In the genomic region with DNA sequence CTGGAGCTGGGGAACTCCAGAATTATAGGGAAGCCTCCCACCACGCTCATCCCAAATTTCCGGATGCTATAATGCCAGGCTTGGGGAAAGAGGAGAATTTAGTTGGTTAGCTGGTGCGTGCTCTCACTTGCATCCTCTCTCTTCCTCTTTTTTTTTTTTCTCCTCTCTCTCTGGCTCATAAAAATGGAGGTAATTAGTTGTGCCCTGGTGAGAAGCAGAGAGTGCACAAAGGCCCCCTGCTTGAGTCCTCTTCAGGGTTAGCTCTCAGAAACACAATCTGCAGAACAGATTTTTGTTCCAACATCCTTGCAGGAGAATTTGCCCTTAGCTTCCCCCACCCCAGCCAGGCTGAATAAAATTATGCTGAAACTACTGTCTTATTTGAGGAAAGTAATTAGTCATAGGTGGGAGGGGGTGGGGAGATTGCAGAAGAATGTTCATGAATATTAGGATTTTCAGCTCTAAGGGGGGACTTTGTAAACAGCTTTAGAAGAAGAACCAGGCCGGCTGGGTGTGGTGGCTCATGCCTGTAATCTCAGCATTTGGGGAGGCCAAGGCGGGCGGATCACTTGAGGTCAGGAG, we compare ENCODE assay signal across 1 cellular context.
TF ChIP-seq lines count a peak whose summit lies in the region.

No MANE protein-coding gene starts in this region.

TF ChIP-seq in GM12878, 131 proteins besides CTCF, POLR2A, EP300 and RAD21:
- no peak for TF ChIP-seq BRCA1 (IDR thresholded peaks at IDR 0.05; ENCODE audit: low read depth, low read length)
- TF ChIP-seq MTA3 (IDR thresholded peaks at IDR 0.05; ENCODE audit: borderline replicate concordance, low read length): no peak
- no peak for TF ChIP-seq SREBF1 (IDR thresholded peaks at IDR 0.05; ENCODE audit: low read length)
- TF ChIP-seq EGR1 (IDR thresholded peaks at IDR 0.05; ENCODE audit: borderline replicate concordance in 1 of 2, low read depth in 2 of 2, low read length in 2 of 2): no peak
- 0 out of 2 replicates have a peak, but pooled peaks have one; percentile 17 for TF ChIP-seq IKZF1 (conservative IDR thresholded peaks at IDR 0.05)
- peak in 1 of 2 experiments; percentile 28; a peak in 1 of 4 replicates for TF ChIP-seq IKZF2 (IDR thresholded peaks at IDR 0.05)
- peak; percentile 68; the same call in 1 of the 2 replicates for TF ChIP-seq SPI1 (IDR thresholded peaks at IDR 0.05; ENCODE audit: borderline replicate concordance, insufficient read depth, low read depth, low read length)
- TF ChIP-seq ZNF384 (IDR thresholded peaks at IDR 0.05; ENCODE audit: borderline replicate concordance, low read depth, low read length): peak; percentile 69; the same call in 1 of the 2 replicates
